ENCODE assay signal across 8 cellular contexts in genomic region chr16:9738690-9739089, GRCh38.
"Had no signal": no experiment of that assay in that cellular context is flagged by ENCODE, and none has a peak within 500 bp of the region (broad histone marks: within the 10 kb centered on the region; RNA-seq: fewer than 3 reads in every experiment).

No MANE protein-coding gene starts in this region.

- H3K4me3 ChIP-seq: GM23248 had no signal

- H3K4me3 Mint-ChIP-seq: IgD-negative memory B cell had no signal

- H3K27me3 Mint-ChIP-seq: IgD-negative memory B cell had no signal

- H3K27ac ChIP-seq: GM23248, HL-60 had no signal

- H3K27ac Mint-ChIP-seq: IgD-negative memory B cell had no signal

- H3K4me1 Mint-ChIP-seq: IgD-negative memory B cell had no signal

- DNase-seq: GM23248, GOT3, H7, HCEC 1CT, Kasumi-1, KG1 had no signal

- H2AFZ ChIP-seq: GM23248 had no signal

- H3K9ac ChIP-seq: GM23248 had no signal
